In the genomic region with DNA sequence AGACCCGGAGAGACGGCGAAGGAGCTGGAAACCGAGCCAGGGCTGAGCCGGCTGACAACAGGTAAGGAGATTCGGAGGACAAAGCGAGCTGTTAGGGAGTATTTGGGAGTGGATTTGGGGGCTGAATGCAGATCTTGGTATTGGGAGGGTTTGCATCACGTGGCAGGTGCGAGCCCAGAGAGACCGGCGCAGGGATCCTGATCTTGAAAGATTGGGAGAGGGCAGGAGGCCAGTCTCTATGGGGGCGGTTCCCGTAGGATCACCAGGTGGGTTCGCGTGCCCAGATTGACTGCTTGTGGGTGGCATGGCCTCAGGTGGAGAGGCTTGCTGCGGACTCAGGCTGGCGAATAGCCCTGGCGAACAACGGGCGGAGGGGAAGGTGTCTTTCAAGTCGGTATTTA, we compare ENCODE assay signal across 1 cellular context.
TF ChIP-seq lines count a peak whose summit lies in the region.

No MANE protein-coding gene starts in this region.

TF ChIP-seq in A549, 52 proteins besides CTCF, POLR2A, EP300 and RAD21 (continued from another document):
- TF ChIP-seq, protein P1, sequence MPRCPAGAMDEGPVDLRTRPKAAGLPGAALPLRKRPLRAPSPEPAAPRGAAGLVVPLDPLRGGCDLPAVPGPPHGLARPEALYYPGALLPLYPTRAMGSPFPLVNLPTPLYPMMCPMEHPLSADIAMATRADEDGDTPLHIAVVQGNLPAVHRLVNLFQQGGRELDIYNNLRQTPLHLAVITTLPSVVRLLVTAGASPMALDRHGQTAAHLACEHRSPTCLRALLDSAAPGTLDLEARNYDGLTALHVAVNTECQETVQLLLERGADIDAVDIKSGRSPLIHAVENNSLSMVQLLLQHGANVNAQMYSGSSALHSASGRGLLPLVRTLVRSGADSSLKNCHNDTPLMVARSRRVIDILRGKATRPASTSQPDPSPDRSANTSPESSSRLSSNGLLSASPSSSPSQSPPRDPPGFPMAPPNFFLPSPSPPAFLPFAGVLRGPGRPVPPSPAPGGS (IDR thresholded peaks at IDR 0.05) = no peak
TF ChIP-seq in A549: peak in this region for 1.
